1 cellular context compared by ENCODE assay signal in the genomic region with DNA sequence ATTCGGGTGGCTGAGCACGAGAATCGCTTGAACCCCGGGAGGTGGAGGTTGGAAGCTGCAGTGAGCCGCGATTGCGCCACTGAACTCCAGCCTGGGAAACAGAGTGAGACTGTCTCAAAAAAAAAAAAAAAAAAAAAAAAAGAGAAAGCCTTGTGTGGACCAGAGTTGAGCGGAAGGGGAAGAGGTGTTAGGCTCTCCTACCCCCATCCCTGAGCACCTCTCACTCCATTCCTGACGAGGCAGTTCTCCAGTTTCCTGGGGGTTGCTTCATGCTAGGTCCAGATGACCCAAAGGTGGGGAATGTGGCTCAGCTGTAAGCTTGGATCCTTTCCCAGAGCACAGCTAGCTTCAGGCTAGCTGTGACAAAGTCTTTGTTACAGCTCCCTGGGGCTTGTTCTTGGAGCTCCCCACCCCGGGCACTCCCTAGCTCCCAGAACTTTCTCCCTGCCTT.
TF ChIP-seq lines count a peak whose summit lies in the region.

No MANE protein-coding gene starts in this region.

TF ChIP-seq in HEK293, 187 proteins besides CTCF, POLR2A, EP300 and RAD21 (continued from another document):
- TF ChIP-seq, protein P1, sequence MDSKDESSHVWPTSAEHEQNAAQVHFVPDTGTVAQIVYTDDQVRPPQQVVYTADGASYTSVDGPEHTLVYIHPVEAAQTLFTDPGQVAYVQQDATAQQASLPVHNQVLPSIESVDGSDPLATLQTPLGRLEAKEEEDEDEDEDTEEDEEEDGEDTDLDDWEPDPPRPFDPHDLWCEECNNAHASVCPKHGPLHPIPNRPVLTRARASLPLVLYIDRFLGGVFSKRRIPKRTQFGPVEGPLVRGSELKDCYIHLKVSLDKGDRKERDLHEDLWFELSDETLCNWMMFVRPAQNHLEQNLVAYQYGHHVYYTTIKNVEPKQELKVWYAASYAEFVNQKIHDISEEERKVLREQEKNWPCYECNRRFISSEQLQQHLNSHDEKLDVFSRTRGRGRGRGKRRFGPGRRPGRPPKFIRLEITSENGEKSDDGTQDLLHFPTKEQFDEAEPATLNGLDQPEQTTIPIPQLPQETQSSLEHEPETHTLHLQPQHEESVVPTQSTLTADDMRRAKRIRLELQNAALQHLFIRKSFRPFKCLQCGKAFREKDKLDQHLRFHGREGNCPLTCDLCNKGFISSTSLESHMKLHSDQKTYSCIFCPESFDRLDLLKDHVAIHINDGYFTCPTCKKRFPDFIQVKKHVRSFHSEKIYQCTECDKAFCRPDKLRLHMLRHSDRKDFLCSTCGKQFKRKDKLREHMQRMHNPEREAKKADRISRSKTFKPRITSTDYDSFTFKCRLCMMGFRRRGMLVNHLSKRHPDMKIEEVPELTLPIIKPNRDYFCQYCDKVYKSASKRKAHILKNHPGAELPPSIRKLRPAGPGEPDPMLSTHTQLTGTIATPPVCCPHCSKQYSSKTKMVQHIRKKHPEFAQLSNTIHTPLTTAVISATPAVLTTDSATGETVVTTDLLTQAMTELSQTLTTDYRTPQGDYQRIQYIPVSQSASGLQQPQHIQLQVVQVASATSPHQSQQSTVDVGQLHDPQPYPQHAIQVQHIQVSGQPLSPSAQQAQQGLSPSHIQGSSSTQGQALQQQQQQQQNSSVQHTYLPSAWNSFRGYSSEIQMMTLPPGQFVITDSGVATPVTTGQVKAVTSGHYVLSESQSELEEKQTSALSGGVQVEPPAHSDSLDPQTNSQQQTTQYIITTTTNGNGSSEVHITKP (tag by site-specific recombination; IDR thresholded peaks at IDR 0.05), result peak; percentile 51
- peak; percentile 53; the same call in 1 of the 2 replicates for TF ChIP-seq ZBTB17 (tag by site-specific recombination; IDR thresholded peaks at IDR 0.05)
- no peak for TF ChIP-seq ZFP69B (tag by site-specific recombination; IDR thresholded peaks at IDR 0.05)
- no peak for TF ChIP-seq ZNF354C (tag by site-specific recombination; IDR thresholded peaks at IDR 0.05; ENCODE audit: borderline replicate concordance, low read depth)
- no peak for TF ChIP-seq ZSCAN16 (tag by site-specific recombination; IDR thresholded peaks at IDR 0.05)
- TF ChIP-seq, protein P2, sequence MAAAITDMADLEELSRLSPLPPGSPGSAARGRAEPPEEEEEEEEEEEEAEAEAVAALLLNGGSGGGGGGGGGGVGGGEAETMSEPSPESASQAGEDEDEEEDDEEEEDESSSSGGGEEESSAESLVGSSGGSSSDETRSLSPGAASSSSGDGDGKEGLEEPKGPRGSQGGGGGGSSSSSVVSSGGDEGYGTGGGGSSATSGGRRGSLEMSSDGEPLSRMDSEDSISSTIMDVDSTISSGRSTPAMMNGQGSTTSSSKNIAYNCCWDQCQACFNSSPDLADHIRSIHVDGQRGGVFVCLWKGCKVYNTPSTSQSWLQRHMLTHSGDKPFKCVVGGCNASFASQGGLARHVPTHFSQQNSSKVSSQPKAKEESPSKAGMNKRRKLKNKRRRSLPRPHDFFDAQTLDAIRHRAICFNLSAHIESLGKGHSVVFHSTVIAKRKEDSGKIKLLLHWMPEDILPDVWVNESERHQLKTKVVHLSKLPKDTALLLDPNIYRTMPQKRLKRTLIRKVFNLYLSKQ (tag by site-specific recombination; IDR thresholded peaks at IDR 0.05; ENCODE audit: borderline replicate concordance), result no peak
- no peak for TF ChIP-seq KLF9 (tag by site-specific recombination; IDR thresholded peaks at IDR 0.05; ENCODE audit: low read depth)
- no peak for TF ChIP-seq ZNF830 (tag by site-specific recombination; IDR thresholded peaks at IDR 0.05; ENCODE audit: low read depth)
- TF ChIP-seq, protein P3, sequence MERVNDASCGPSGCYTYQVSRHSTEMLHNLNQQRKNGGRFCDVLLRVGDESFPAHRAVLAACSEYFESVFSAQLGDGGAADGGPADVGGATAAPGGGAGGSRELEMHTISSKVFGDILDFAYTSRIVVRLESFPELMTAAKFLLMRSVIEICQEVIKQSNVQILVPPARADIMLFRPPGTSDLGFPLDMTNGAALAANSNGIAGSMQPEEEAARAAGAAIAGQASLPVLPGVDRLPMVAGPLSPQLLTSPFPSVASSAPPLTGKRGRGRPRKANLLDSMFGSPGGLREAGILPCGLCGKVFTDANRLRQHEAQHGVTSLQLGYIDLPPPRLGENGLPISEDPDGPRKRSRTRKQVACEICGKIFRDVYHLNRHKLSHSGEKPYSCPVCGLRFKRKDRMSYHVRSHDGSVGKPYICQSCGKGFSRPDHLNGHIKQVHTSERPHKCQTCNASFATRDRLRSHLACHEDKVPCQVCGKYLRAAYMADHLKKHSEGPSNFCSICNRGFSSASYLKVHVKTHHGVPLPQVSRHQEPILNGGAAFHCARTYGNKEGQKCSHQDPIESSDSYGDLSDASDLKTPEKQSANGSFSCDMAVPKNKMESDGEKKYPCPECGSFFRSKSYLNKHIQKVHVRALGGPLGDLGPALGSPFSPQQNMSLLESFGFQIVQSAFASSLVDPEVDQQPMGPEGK (tag by site-specific recombination; IDR thresholded peaks at IDR 0.05), result peak; percentile 41; the same call in 1 of the 2 replicates
- no peak for TF ChIP-seq ZNF624 (tag by site-specific recombination; IDR thresholded peaks at IDR 0.05)
- TF ChIP-seq GLIS1 (tag by site-specific recombination; IDR thresholded peaks at IDR 0.05), result peak; percentile 61
- no peak for TF ChIP-seq ZNF596 (tag by site-specific recombination; IDR thresholded peaks at IDR 0.05)
- TF ChIP-seq, protein P4, sequence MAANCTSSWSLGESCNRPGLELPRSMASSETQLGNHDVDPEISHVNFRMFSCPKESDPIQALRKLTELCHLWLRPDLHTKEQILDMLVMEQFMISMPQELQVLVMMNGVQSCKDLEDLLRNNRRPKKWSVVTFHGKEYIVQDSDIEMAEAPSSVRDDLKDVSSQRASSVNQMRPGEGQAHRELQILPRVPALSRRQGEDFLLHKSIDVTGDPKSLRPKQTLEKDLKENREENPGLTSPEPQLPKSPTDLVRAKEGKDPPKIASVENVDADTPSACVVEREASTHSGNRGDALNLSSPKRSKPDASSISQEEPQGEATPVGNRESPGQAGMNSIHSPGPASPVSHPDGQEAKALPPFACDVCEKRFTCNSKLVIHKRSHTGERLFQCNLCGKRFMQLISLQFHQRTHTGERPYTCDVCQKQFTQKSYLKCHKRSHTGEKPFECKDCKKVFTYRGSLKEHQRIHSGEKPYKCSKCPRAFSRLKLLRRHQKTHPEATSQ (tag by site-specific recombination; IDR thresholded peaks at IDR 0.05), result no peak
- no peak for TF ChIP-seq ZNF24 (tag by site-specific recombination; IDR thresholded peaks at IDR 0.05)
- TF ChIP-seq WT1 (tag by site-specific recombination; IDR thresholded peaks at IDR 0.05), result peak; percentile 72
- peak; percentile 46; the same call in 1 of the 2 replicates for TF ChIP-seq SP7 (tag by site-specific recombination; IDR thresholded peaks at IDR 0.05)
- TF ChIP-seq ZNF654 (tag by site-specific recombination; IDR thresholded peaks at IDR 0.05; ENCODE audit: low read depth), result no peak
- TF ChIP-seq KLF16 (tag by site-specific recombination; IDR thresholded peaks at IDR 0.05), result no peak
- 0 out of 2 replicates have a peak, but pooled peaks have one; percentile 30 for TF ChIP-seq ZNF416 (tag by site-specific recombination; IDR thresholded peaks at IDR 0.05)
- TF ChIP-seq SCRT2 (tag by site-specific recombination; IDR thresholded peaks at IDR 0.05), result no peak
- TF ChIP-seq, protein P5, sequence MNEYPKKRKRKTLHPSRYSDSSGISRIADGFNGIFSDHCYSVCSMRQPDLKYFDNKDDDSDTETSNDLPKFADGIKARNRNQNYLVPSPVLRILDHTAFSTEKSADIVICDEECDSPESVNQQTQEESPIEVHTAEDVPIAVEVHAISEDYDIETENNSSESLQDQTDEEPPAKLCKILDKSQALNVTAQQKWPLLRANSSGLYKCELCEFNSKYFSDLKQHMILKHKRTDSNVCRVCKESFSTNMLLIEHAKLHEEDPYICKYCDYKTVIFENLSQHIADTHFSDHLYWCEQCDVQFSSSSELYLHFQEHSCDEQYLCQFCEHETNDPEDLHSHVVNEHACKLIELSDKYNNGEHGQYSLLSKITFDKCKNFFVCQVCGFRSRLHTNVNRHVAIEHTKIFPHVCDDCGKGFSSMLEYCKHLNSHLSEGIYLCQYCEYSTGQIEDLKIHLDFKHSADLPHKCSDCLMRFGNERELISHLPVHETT (tag by site-specific recombination; IDR thresholded peaks at IDR 0.05), result no peak
- no peak for TF ChIP-seq HOXC10 (CRISPR knock-in tag; IDR thresholded peaks at IDR 0.05)
- peak; percentile 67; the same call in 1 of the 2 replicates for TF ChIP-seq ZBTB48 (tag by site-specific recombination; IDR thresholded peaks at IDR 0.05)
- TF ChIP-seq, protein P6, sequence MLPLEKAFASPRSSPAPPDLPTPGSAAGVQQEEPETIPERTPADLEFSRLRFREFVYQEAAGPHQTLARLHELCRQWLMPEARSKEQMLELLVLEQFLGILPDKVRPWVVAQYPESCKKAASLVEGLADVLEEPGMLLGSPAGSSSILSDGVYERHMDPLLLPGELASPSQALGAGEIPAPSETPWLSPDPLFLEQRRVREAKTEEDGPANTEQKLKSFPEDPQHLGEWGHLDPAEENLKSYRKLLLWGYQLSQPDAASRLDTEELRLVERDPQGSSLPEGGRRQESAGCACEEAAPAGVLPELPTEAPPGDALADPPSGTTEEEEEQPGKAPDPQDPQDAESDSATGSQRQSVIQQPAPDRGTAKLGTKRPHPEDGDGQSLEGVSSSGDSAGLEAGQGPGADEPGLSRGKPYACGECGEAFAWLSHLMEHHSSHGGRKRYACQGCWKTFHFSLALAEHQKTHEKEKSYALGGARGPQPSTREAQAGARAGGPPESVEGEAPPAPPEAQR (tag by site-specific recombination; IDR thresholded peaks at IDR 0.05), result no peak
- TF ChIP-seq, protein P7, sequence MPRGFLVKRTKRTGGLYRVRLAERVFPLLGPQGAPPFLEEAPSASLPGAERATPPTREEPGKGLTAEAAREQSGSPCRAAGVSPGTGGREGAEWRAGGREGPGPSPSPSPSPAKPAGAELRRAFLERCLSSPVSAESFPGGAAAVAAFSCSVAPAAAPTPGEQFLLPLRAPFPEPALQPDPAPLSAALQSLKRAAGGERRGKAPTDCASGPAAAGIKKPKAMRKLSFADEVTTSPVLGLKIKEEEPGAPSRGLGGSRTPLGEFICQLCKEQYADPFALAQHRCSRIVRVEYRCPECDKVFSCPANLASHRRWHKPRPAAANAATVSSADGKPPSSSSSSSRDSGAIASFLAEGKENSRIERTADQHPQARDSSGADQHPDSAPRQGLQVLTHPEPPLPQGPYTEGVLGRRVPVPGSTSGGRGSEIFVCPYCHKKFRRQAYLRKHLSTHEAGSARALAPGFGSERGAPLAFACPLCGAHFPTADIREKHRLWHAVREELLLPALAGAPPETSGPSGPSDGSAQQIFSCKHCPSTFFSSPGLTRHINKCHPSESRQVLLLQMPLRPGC (tag by site-specific recombination; IDR thresholded peaks at IDR 0.05), result 0 out of 2 replicates have a peak, but pooled peaks have one; percentile 41
- TF ChIP-seq SP2 (tag by site-specific recombination; IDR thresholded peaks at IDR 0.05), result no peak
- no peak for TF ChIP-seq ZNF350 (tag by site-specific recombination; IDR thresholded peaks at IDR 0.05)
- TF ChIP-seq, protein P8, sequence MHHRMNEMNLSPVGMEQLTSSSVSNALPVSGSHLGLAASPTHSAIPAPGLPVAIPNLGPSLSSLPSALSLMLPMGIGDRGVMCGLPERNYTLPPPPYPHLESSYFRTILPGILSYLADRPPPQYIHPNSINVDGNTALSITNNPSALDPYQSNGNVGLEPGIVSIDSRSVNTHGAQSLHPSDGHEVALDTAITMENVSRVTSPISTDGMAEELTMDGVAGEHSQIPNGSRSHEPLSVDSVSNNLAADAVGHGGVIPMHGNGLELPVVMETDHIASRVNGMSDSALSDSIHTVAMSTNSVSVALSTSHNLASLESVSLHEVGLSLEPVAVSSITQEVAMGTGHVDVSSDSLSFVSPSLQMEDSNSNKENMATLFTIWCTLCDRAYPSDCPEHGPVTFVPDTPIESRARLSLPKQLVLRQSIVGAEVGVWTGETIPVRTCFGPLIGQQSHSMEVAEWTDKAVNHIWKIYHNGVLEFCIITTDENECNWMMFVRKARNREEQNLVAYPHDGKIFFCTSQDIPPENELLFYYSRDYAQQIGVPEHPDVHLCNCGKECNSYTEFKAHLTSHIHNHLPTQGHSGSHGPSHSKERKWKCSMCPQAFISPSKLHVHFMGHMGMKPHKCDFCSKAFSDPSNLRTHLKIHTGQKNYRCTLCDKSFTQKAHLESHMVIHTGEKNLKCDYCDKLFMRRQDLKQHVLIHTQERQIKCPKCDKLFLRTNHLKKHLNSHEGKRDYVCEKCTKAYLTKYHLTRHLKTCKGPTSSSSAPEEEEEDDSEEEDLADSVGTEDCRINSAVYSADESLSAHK (tag by site-specific recombination; IDR thresholded peaks at IDR 0.05), result no peak
- TF ChIP-seq ZNF324 (tag by site-specific recombination; IDR thresholded peaks at IDR 0.05), result no peak
- TF ChIP-seq, protein P9, sequence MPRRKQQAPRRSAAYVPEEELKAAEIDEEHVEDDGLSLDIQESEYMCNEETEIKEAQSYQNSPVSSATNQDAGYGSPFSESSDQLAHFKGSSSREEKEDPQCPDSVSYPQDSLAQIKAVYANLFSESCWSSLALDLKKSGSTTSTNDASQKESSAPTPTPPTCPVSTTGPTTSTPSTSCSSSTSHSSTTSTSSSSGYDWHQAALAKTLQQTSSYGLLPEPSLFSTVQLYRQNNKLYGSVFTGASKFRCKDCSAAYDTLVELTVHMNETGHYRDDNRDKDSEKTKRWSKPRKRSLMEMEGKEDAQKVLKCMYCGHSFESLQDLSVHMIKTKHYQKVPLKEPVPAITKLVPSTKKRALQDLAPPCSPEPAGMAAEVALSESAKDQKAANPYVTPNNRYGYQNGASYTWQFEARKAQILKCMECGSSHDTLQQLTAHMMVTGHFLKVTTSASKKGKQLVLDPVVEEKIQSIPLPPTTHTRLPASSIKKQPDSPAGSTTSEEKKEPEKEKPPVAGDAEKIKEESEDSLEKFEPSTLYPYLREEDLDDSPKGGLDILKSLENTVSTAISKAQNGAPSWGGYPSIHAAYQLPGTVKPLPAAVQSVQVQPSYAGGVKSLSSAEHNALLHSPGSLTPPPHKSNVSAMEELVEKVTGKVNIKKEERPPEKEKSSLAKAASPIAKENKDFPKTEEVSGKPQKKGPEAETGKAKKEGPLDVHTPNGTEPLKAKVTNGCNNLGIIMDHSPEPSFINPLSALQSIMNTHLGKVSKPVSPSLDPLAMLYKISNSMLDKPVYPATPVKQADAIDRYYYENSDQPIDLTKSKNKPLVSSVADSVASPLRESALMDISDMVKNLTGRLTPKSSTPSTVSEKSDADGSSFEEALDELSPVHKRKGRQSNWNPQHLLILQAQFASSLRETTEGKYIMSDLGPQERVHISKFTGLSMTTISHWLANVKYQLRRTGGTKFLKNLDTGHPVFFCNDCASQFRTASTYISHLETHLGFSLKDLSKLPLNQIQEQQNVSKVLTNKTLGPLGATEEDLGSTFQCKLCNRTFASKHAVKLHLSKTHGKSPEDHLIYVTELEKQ (tag by site-specific recombination; IDR thresholded peaks at IDR 0.05; ENCODE audit: borderline replicate concordance), result no peak
- TF ChIP-seq SCRT1 (tag by site-specific recombination; IDR thresholded peaks at IDR 0.05; ENCODE audit: borderline replicate concordance), result no peak
- TF ChIP-seq ZNF521 (tag by site-specific recombination; IDR thresholded peaks at IDR 0.05), result no peak
- TF ChIP-seq ZBTB7A (tag by site-specific recombination; IDR thresholded peaks at IDR 0.05; ENCODE audit: low read depth), result no peak
- TF ChIP-seq ZNF146 (tag by site-specific recombination; IDR thresholded peaks at IDR 0.05), result no peak
- no peak for TF ChIP-seq ZNF211 (tag by site-specific recombination; IDR thresholded peaks at IDR 0.05; ENCODE audit: low read depth)
- TF ChIP-seq ZNF571 (tag by site-specific recombination; IDR thresholded peaks at IDR 0.05), result no peak
- no peak for TF ChIP-seq ZFHX2 (tag by site-specific recombination; conservative IDR thresholded peaks at IDR 0.05)
TF ChIP-seq in HEK293: peak in this region for 12.
